ENCODE assay signal across 8 cellular contexts in genomic region chr1:146972681-146973080, GRCh38. TPM values are rescaled to one million over a fixed set of nuclear protein-coding genes. Genes with fewer than 3 reads are reported as not detected.
DNase-seq lines count a peak whose midpoint lies in the region; ATAC-seq, FAIRE-seq and TF ChIP-seq lines count a peak whose summit lies in the region.
"Not testable (repeated sequence)": the region's sequence is repeated elsewhere in the genome, so short reads cannot be mapped to it uniquely, and the experiment has no call there.

No MANE protein-coding gene starts in this region.

- not testable (repeated sequence) for TF ChIP-seq POLR2A in A549 (IDR thresholded peaks at IDR 0.05; ENCODE audit: low read length)

- not testable (repeated sequence) for H3K9ac ChIP-seq in H9 (ENCODE audit: extremely low read depth, insufficient read length, low read length); MM.1S (ENCODE audit: low read length); neural progenitor cell; smooth muscle cell (ENCODE audit: low read depth)

- not testable (repeated sequence) for BruUV-seq in PC-9 (replicated peaks; lab: Mats Ljungman, UMichigan)

- 54% methylated on average over 5 of the region's 5 CpGs for WGBS in A549 (ENCODE audit: missing lambda C conversion rate)
- no CpG with 5 or more reads among the region's 5 CpGs for WGBS in H9 (ENCODE audit: extremely low coverage, insufficient read length, low lambda C conversion rate)
- 73% methylated on average over 4 of the region's 5 CpGs for WGBS in smooth muscle cell (ENCODE audit: low lambda C conversion rate)

- H4K5ac ChIP-seq in H9 (ENCODE audit: insufficient read length, low read depth, low read length), result not testable (repeated sequence)

- not testable (repeated sequence) for H3K27ac ChIP-seq in A549; H9 (ENCODE audit: insufficient read length, low read depth, low read length); MM.1S (ENCODE audit: low read length); PC-9; neural progenitor cell; smooth muscle cell (ENCODE audit: low read depth)

- H3K79me1 ChIP-seq in H9 (ENCODE audit: insufficient read depth, low read depth, low read length, poor library complexity, severe bottlenecking), result not testable (repeated sequence)

- H3K4me2 ChIP-seq in A549; H9 (ENCODE audit: insufficient read depth, insufficient read length, low read length); MM.1S (ENCODE audit: low read depth, low read length); PC-9; neural progenitor cell; smooth muscle cell: not testable (repeated sequence)

- H3K27ac Mint-ChIP-seq in H9; activated CD4-positive, alpha-beta T cell treated with anti-CD3 and anti-CD28 coated beads, Interleukin-2, amount 10 ng/mL, durations not matched to agents 24 days and 14 days; neural progenitor cell: not testable (repeated sequence)

- not testable (repeated sequence) for FAIRE-seq in A549 (lab: Jason Lieb, UNC)

- H3T11ph ChIP-seq in H9 (ENCODE audit: low read length), result not testable (repeated sequence)

- not testable (repeated sequence) for H4K8ac ChIP-seq in H9 (replicated peaks; ENCODE audit: insufficient read length, low read depth, low read length)

- not testable (repeated sequence) for H3K36me3 ChIP-seq in MM.1S (replicated peaks; ENCODE audit: insufficient read depth, low read length); PC-9 (ENCODE audit: low read depth); neural progenitor cell; smooth muscle cell (ENCODE audit: low read depth)

- intact Hi-C loops in PC-9 (cut with micrococcal nuclease; ENCODE audit: unreplicated experiment); activated CD4-positive, alpha-beta T cell treated with anti-CD3 and anti-CD28 coated beads, Interleukin-2, amount 10 ng/mL, durations not matched to agents 24 days and 14 days (cut with micrococcal nuclease): not testable (repeated sequence)

- not testable (repeated sequence) for H3K56ac ChIP-seq in H9 (ENCODE audit: insufficient read length, low read depth, low read length)

- not testable (repeated sequence) for H3K4ac ChIP-seq in H9 (ENCODE audit: low read depth, low read length)

- not testable (repeated sequence) for H3K14ac ChIP-seq in H9 (ENCODE audit: insufficient read depth, low read length)

- H2BK12ac ChIP-seq in H9 (ENCODE audit: insufficient read length, low read depth, low read length), result not testable (repeated sequence)

- not testable (repeated sequence) for H3K79me2 ChIP-seq in H9 (ENCODE audit: insufficient read depth, low read length); MM.1S (ENCODE audit: low read length); PC-9 (ENCODE audit: low read depth); neural progenitor cell (ENCODE audit: low read depth); smooth muscle cell (ENCODE audit: low read depth)

- TF ChIP-seq RAD21 in A549 (conservative IDR thresholded peaks at IDR 0.05 in 1 of 2, IDR thresholded peaks at IDR 0.05 in 1 of 2), result not testable (repeated sequence)

- H3K18ac ChIP-seq in H9 (ENCODE audit: insufficient read length, low read depth, low read length), result not testable (repeated sequence)

- not testable (repeated sequence) for H3K27me3 ChIP-seq in H9 (ENCODE audit: insufficient read depth, low read length); MM.1S (replicated peaks; ENCODE audit: insufficient read depth, low read length); PC-9 (ENCODE audit: insufficient read depth, low read depth); neural progenitor cell; smooth muscle cell (ENCODE audit: low read depth)

- H4K20me1 ChIP-seq in H9 (ENCODE audit: control insufficient read depth, insufficient read depth, insufficient read length); MM.1S (ENCODE audit: insufficient read depth, low read length); PC-9 (ENCODE audit: insufficient read depth); neural progenitor cell (ENCODE audit: low read depth); smooth muscle cell (ENCODE audit: low read depth): not testable (repeated sequence)

- not testable (repeated sequence) for H2BK120ac ChIP-seq in H9 (ENCODE audit: low read depth, low read length, poor library complexity, severe bottlenecking)

- H2BK5ac ChIP-seq in H9 (ENCODE audit: insufficient read length, low read length), result not testable (repeated sequence)

- H2BK15ac ChIP-seq in H9 (ENCODE audit: low read depth, low read length), result not testable (repeated sequence)

- peaks cover 2 to 20% (median 13%) of the 10 kb centered on the region in 3 experiments; a peak in 6 of 7 replicates for H3K36me3 Mint-ChIP-seq in H9 (ENCODE audit: insufficient read depth in 1 of 3, low read depth in 3 of 3)
- H3K36me3 Mint-ChIP-seq in activated CD4-positive, alpha-beta T cell treated with anti-CD3 and anti-CD28 coated beads, Interleukin-2, amount 10 ng/mL, durations not matched to agents 24 days and 14 days (ENCODE audit: low read depth); neural progenitor cell: not testable (repeated sequence)

- not testable (repeated sequence) for H2AK5ac ChIP-seq in H9 (ENCODE audit: insufficient read length, low read length)

- POLR2A ChIA-PET in A549 (lab: Yijun Ruan, JAX); PC-9 (lab: Charles Lee; ENCODE audit: unreplicated experiment): not testable (repeated sequence)

- not testable (repeated sequence) for H3K4me3 ChIP-seq in A549; MM.1S (ENCODE audit: low read length); PC-9; epithelial cell of proximal tubule (ENCODE audit: low read depth, low read length); neural progenitor cell; smooth muscle cell

- not testable (repeated sequence) for H3K4me3 Mint-ChIP-seq in H9; activated CD4-positive, alpha-beta T cell treated with anti-CD3 and anti-CD28 coated beads, Interleukin-2, amount 10 ng/mL, durations not matched to agents 24 days and 14 days; neural progenitor cell

- H2AFZ ChIP-seq in H9 (ENCODE audit: low read length); MM.1S (ENCODE audit: low read length); PC-9; neural progenitor cell (replicated peaks); smooth muscle cell (ENCODE audit: low read depth): not testable (repeated sequence)

- H4K91ac ChIP-seq in H9 (ENCODE audit: insufficient read length, low read depth, low read length), result not testable (repeated sequence)

- ATAC-seq in A549, result not testable (repeated sequence)

- not testable (repeated sequence) for TF ChIP-seq EP300 in A549 (IDR thresholded peaks at IDR 0.05)

- not testable (repeated sequence) for DNase-seq in A549 (ENCODE audit: low read depth in 1 of 2, low spot score in 1 of 2); H9; MM.1S; PC-9; epithelial cell of proximal tubule (ENCODE audit: low read depth); neural progenitor cell (ENCODE audit: low spot score); smooth muscle cell (lab: John Stamatoyannopoulos, UW; ENCODE audit: unreplicated experiment)
- peak; percentile 28 for DNase-seq in activated CD4-positive, alpha-beta T cell treated with anti-CD3 and anti-CD28 coated beads, Interleukin-2, amount 10 ng/mL, durations not matched to agents 24 days and 14 days

- CTCF ChIA-PET in A549 (lab: Yijun Ruan, JAX); PC-9 (lab: Charles Lee): not testable (repeated sequence)

- not testable (repeated sequence) for H3K4me1 ChIP-seq in A549; H9 (ENCODE audit: insufficient read depth, low read length); MM.1S (ENCODE audit: low read length); PC-9 (replicated peaks; ENCODE audit: insufficient read depth); neural progenitor cell; smooth muscle cell (ENCODE audit: low read depth)

- TF ChIP-seq CTCF in A549 (IDR thresholded peaks at IDR 0.05), result 0 out of 3 replicates have a peak, but pooled peaks have one; percentile 7
- TF ChIP-seq CTCF in H9 (conservative IDR thresholded peaks at IDR 0.05), result peak; percentile 31; the same call in 2 of the 3 replicates
- 0 out of 2 replicates have a peak, but pooled peaks have one; percentile 11 for TF ChIP-seq CTCF in MM.1S (IDR thresholded peaks at IDR 0.05; ENCODE audit: low read length)
- 0 out of 2 replicates have a peak, but pooled peaks have one; percentile 34 for TF ChIP-seq CTCF in PC-9 (conservative IDR thresholded peaks at IDR 0.05)
- peak; percentile 2 for TF ChIP-seq CTCF in epithelial cell of proximal tubule (conservative IDR thresholded peaks at IDR 0.05; ENCODE audit: low read depth, low read length)
- peak; percentile 19 for TF ChIP-seq CTCF in neural progenitor cell (IDR thresholded peaks at IDR 0.05)
- peak; percentile 8 for TF ChIP-seq CTCF in smooth muscle cell (IDR thresholded peaks at IDR 0.05; ENCODE audit: borderline replicate concordance, insufficient read depth, poor library complexity, severe bottlenecking)

- not testable (repeated sequence) for H3K23ac ChIP-seq in H9 (ENCODE audit: insufficient read length, low read depth, low read length)

- H3K4me1 Mint-ChIP-seq in H9; activated CD4-positive, alpha-beta T cell treated with anti-CD3 and anti-CD28 coated beads, Interleukin-2, amount 10 ng/mL, durations not matched to agents 24 days and 14 days; neural progenitor cell: not testable (repeated sequence)

- H3F3A ChIP-seq in MM.1S (ENCODE audit: insufficient read depth, low read length); PC-9 (ENCODE audit: insufficient read depth, low read depth); neural progenitor cell (ENCODE audit: low read depth); smooth muscle cell (ENCODE audit: low read depth): not testable (repeated sequence)

- H3K9me2 ChIP-seq in MM.1S (replicated peaks; ENCODE audit: insufficient read depth, low read length); PC-9 (ENCODE audit: insufficient read depth): not testable (repeated sequence)

- not testable (repeated sequence) for H2BK20ac ChIP-seq in H9 (ENCODE audit: low read depth, low read length, poor library complexity, severe bottlenecking)

- not testable (repeated sequence) for H3K27me3 Mint-ChIP-seq in H9 (ENCODE audit: low read depth); activated CD4-positive, alpha-beta T cell treated with anti-CD3 and anti-CD28 coated beads, Interleukin-2, amount 10 ng/mL, durations not matched to agents 24 days and 14 days; neural progenitor cell (ENCODE audit: insufficient read depth, low read depth)

- not testable (repeated sequence) for H3K9me3 Mint-ChIP-seq in H9; activated CD4-positive, alpha-beta T cell treated with anti-CD3 and anti-CD28 coated beads, Interleukin-2, amount 10 ng/mL, durations not matched to agents 24 days and 14 days; neural progenitor cell

- H3K9me3 ChIP-seq in A549; H9 (ENCODE audit: control insufficient read depth, low read depth, low read length); MM.1S (replicated peaks; ENCODE audit: insufficient read depth, low read length); PC-9 (ENCODE audit: insufficient read depth, low read depth); neural progenitor cell (ENCODE audit: low read depth); smooth muscle cell (replicated peaks; ENCODE audit: low read depth): not testable (repeated sequence)

- not testable (repeated sequence) for H3K23me2 ChIP-seq in H9 (ENCODE audit: insufficient read length, low read depth, low read length, poor library complexity, severe bottlenecking)

RNA-seq across cellular contexts. Expression of gene NBPF12, which starts 34.6 kb away (rescaled TPM):
- 10.2 and 11.2 TPM in 2 replicates for polyA plus RNA-seq in A549 (2011; rRNA removed)
- polyA plus RNA-seq in A549 (2012; cell fraction: cytosol; rRNA removed), result 2.4 and 2.7 TPM in 2 replicates
- 6.0 and 9.1 TPM in 2 replicates for polyA plus RNA-seq in A549 (2012; cell fraction: nucleus; rRNA removed)
- polyA plus RNA-seq in A549 (2017; fragmentation: RNase III; extraction: RNeasy Plus Mini Kit Qiagen cat#74134 plus additional on column Dnase treatment), result 7.1 to 7.9 TPM (median 7.4 TPM) in 3 replicates
- 7.1 and 8.9 TPM in 2 replicates for polyA minus RNA-seq in A549 (2011; rRNA and poly(A)+ RNA removed)
- total RNA-seq in H9 (2021), result 6.4 and 8.0 TPM in 2 replicates
- 5.9 and 6.7 TPM in 2 replicates for total RNA-seq in PC-9 (2021)
- total RNA-seq in activated CD4-positive, alpha-beta T cell treated with anti-CD3 and anti-CD28 coated beads, Interleukin-2, amount 10 ng/mL, durations not matched to agents 24 days and 14 days, result 13.0 and 14.2 TPM in 2 replicates
- total RNA-seq in epithelial cell of proximal tubule, result 3.2 and 4.2 TPM in 2 replicates
- 7.4 and 9.1 TPM in 2 replicates for total RNA-seq in neural progenitor cell (ENCODE audit: low replicate concordance)
- total RNA-seq in smooth muscle cell, result 5.4 and 8.8 TPM in 2 replicates
- polyA plus RNA-seq in smooth muscle cell, result 2.8 and 3.7 TPM in 2 replicates
